Comparison of ENCODE assay signal across 8 cellular contexts in the genomic region with DNA sequence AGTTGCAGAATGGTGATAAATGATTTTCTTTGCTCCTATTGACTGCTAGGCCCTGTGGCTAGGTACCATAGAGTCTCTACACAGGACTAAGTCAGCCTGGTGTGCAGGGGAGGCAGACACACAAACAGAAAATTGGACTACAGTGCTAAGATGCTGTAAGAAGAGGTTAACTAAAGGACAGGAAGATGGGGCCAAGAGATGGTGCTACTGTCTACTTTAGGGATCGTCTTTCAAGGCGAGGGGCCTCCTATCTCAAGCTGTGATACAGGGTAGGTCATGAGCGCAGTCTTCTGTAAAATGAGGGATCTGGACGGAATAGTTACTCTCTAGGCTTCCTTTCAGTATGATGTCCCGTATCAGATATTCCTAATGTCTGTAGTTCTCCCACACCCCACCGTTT. TPM values are rescaled to one million over a fixed set of nuclear protein-coding genes. Genes with fewer than 3 reads are reported as not detected.
A peak's percentile ranks its signal among the peaks of the same experiment; 100 is the strongest.
DNase-seq lines count a peak whose midpoint lies in the region; ATAC-seq and TF ChIP-seq lines count a peak whose summit lies in the region.

No MANE protein-coding gene starts in this region.

- H3K4me1 Mint-ChIP-seq in natural killer cell, result no peaks in the 10 kb centered on the region

- peaks cover 39% of the 10 kb centered on the region for H3K36me3 ChIP-seq in BLaER1
- peaks cover 6% of the 10 kb centered on the region for H3K36me3 ChIP-seq in muscle layer of colon (ENCODE audit: insufficient read depth, low read length)

- H3K27ac Mint-ChIP-seq in natural killer cell, result no peak overlapping the region

- H3K4me2 ChIP-seq in BLaER1, result peak overlapping the region; percentile 86

- TF ChIP-seq CTCF in cardiac fibroblast (IDR thresholded peaks at IDR 0.05; ENCODE audit: low read depth, low read length) (no peak), natural killer cell (IDR thresholded peaks at IDR 0.05) (no peak)

- H4K20me1 ChIP-seq in BLaER1, result peaks cover 28% of the 10 kb centered on the region

- H3K9me3 ChIP-seq in BLaER1, result no peaks in the 10 kb centered on the region
- no peaks in the 10 kb centered on the region for H3K9me3 ChIP-seq in muscle layer of colon (ENCODE audit: low read length)

- H3K9ac ChIP-seq in BLaER1 (peak overlapping the region; percentile 92), muscle layer of colon (ENCODE audit: low read length) (peak overlapping the region; percentile 25)

- H3K27me3 ChIP-seq in BLaER1, result no peaks in the 10 kb centered on the region
- no peaks in the 10 kb centered on the region for H3K27me3 ChIP-seq in muscle layer of colon (ENCODE audit: control insufficient read depth in 1 of 2, insufficient read depth in 2 of 2, low read length in 2 of 2)

- intact Hi-C loops in natural killer cell (cut with micrococcal nuclease), result loop anchor here (5.0 kb wide), 3 partner anchors 108 to 302 kb away; a partner anchor contains a TSS

- H3K27ac ChIP-seq in BLaER1 (peak overlapping the region; percentile 89), muscle layer of colon (ENCODE audit: low read depth, low read length) (peak overlapping the region; percentile 1)

- H3K4me3 Mint-ChIP-seq in natural killer cell, result no peak overlapping the region

- peak; percentile 34 for DNase-seq in KBM-7
- DNase-seq in cardiac fibroblast (ENCODE audit: low read depth in 2 of 2), result no peak
- no peak for DNase-seq in natural killer cell
- DNase-seq in LoVo (ENCODE audit: low spot score), result no peak

- H3K4me3 ChIP-seq in BLaER1 (peak overlapping the region; percentile 81), cardiac fibroblast (replicated peaks in 1 of 2; ENCODE audit: low read depth in 2 of 2, low read length in 2 of 2) (peak overlapping the region; percentile 70 to 96), muscle layer of colon (ENCODE audit: low read depth in 1 of 2, low read length in 2 of 2) (peak overlapping the region; percentile 72 to 79)

- H3K36me3 Mint-ChIP-seq in natural killer cell, result no peaks in the 10 kb centered on the region

- H3K27me3 Mint-ChIP-seq in natural killer cell (ENCODE audit: low read depth in 2 of 2), result no peaks in the 10 kb centered on the region

- H3K4me1 ChIP-seq in BLaER1 (peaks cover 23% of the 10 kb centered on the region), muscle layer of colon (ENCODE audit: insufficient read depth, low read length) (peaks cover 16% of the 10 kb centered on the region)

- H3K9me3 Mint-ChIP-seq in natural killer cell, result no peaks in the 10 kb centered on the region

- in situ Hi-C loops in KBM-7 (cut with MboI; ENCODE audit: low pct_unique_long_range_greater_than_20kb, low sequenced_read_pairs), result no loop called here

- ATAC-seq in natural killer cell, result no peak
- no peak for ATAC-seq in HG02610 (IDR thresholded peaks at IDR 0.05; ENCODE audit: unreplicated experiment)
- no peak for ATAC-seq in GM18858 (IDR thresholded peaks at IDR 0.05; ENCODE audit: unreplicated experiment)

RNA-seq across cellular contexts. Expression of a gene that starts 0.8 kb away (rescaled TPM):
- 10 to 100 TPM; 14.7 to 17.8 (median 15.0) TPM for total RNA-seq in natural killer cell

RNA-seq across cellular contexts. Expression of a gene that starts 12.0 kb away (rescaled TPM):
- 100 to 1,000 TPM; 100 to 109 (median 101) TPM for total RNA-seq in natural killer cell

RNA-seq across cellular contexts. Expression of a gene that starts 33.5 kb away (rescaled TPM):
- total RNA-seq in natural killer cell, result 10 to 100 TPM; 78.1 to 91.7 (median 90.3) TPM
